ENCODE assay signal across 19 cellular contexts in genomic region chr16:85180047-85180878, GRCh38.
DNase-seq lines count a peak whose midpoint lies in the region; ATAC-seq, FAIRE-seq and TF ChIP-seq lines count a peak whose summit lies in the region.
"Had no signal": no experiment of that assay in that cellular context is flagged by ENCODE, and none has a peak within 500 bp of the region (broad histone marks: within the 10 kb centered on the region; RNA-seq: fewer than 3 reads in every experiment).

No MANE protein-coding gene starts in this region.

- no peak for FAIRE-seq in H1 (lab: Jason Lieb, UNC)
- FAIRE-seq: GM12878, GM18507, HTR-8/SVneo had no signal

- ATAC-seq in Right ventricle myocardium superior (ENCODE audit: poor library complexity), result peak; percentile 44
- ATAC-seq in left cardiac atrium, result no peak
- ATAC-seq: GM12878 had no signal

- H3K4me3 ChIP-seq in BE2C (ENCODE audit: low read depth, low read length), result no peak overlapping the region
- no peak overlapping the region for H3K4me3 ChIP-seq in H1 (ENCODE audit: extremely low read depth in 1 of 4, insufficient read depth in 2 of 4, low read depth in 3 of 4, low read length in 4 of 4)
- H3K4me3 ChIP-seq in sigmoid colon, result no peak overlapping the region
- H3K4me3 ChIP-seq: GM12878, HAP-1 had no signal

- H3K23ac ChIP-seq in H1 (ENCODE audit: insufficient read length), result no peak overlapping the region

- no peak overlapping the region for H2BK12ac ChIP-seq in H1 (ENCODE audit: low read depth, low read length)

- H3K36me3 ChIP-seq in BE2C, result peaks cover 56% of the 10 kb centered on the region
- H3K36me3 ChIP-seq in H1 (ENCODE audit: control insufficient read depth in 2 of 4, insufficient read depth in 4 of 4, low read length in 3 of 4), result 0 out of 8 replicates have a peak, but pooled peaks cover 0 to 2% (median 0%) of the 10 kb centered on the region in 4 experiments
- peaks cover 0 to 7% (median 2%) of the 10 kb centered on the region in 4 donors for H3K36me3 ChIP-seq in sigmoid colon

- no peak overlapping the region for H3K18ac ChIP-seq in H1 (ENCODE audit: extremely low read depth, low read length)

- POLR2A ChIA-PET in H1 (lab: Charles Lee; ENCODE audit: partially characterized antibody), result no interaction called here

- no peak overlapping the region for H3K4ac ChIP-seq in H1 (replicated peaks; ENCODE audit: insufficient read length, low read depth, low read length)

- no peak overlapping the region for H2AK5ac ChIP-seq in H1 (ENCODE audit: low read depth, low read length)

- 94% methylated on average over 24 of the region's 25 CpGs; no CpG with 5 or more reads in 1 of the 2 experiments for WGBS in H1 (ENCODE audit: extremely low coverage in 1 of 2, insufficient coverage in 1 of 2, insufficient read length in 1 of 2, insufficient replicate concordance in 2 of 2, low coverage in 1 of 2, low lambda C conversion rate in 2 of 2, missing lambda C conversion rate in 1 of 2), 2 experiments
- WGBS in sigmoid colon, 2 donors, result 82 to 93% methylated on average over 25 of the region's 25 CpGs

- TF ChIP-seq CTCF in BE2C (IDR thresholded peaks at IDR 0.05; ENCODE audit: low read depth, low read length) (no peak), H1 (IDR thresholded peaks at IDR 0.05; ENCODE audit: control extremely low read depth in 1 of 3, insufficient read depth in 1 of 3, low read depth in 1 of 3, low read length in 3 of 3) (no peak), nephron (IDR thresholded peaks at IDR 0.05; ENCODE audit: unreplicated experiment in 3 of 3) (no peak), sigmoid colon (IDR thresholded peaks at IDR 0.05) (no peak)

- DNase-seq in Right ventricle myocardium superior (peak; percentile 45), left cardiac atrium (no peak), BE2C (peak; percentile 47), H1 (ENCODE audit: low read depth in 1 of 2, low spot score in 2 of 2) (no peak), sigmoid colon (no peak), DMS 273 (lab: John Stamatoyannopoulos, UW; ENCODE audit: unreplicated experiment) (no peak), foreskin melanocyte (no peak)
- DNase-seq: 8988T; ACHN; C1 segment of cervical spinal cord; Calu3; CD4-positive, alpha-beta T cell; DMS79; GOT3 had no signal

- intact Hi-C loops in Right ventricle myocardium superior (cut with DNase I) (no loop called here), left cardiac atrium (cut with DNase I) (no loop called here), sigmoid colon (cut with DNase I) (no loop called here)

- 0 out of 2 replicates have a peak, but pooled peaks cover 2% of the 10 kb centered on the region for H3K23me2 ChIP-seq in H1 (ENCODE audit: low read depth, low read length)

- peaks cover 60% of the 10 kb centered on the region for H3K4me1 Mint-ChIP-seq in nephron

- no peak overlapping the region for H2BK15ac ChIP-seq in H1 (ENCODE audit: low read length)

- peaks cover 49% of the 10 kb centered on the region for H3K36me3 Mint-ChIP-seq in nephron (ENCODE audit: low read depth)

- H2BK20ac ChIP-seq in H1 (ENCODE audit: low read length), result no peak overlapping the region

- no peak overlapping the region for H2BK5ac ChIP-seq in H1 (ENCODE audit: low read depth, low read length)

- peaks cover 0 to 39% of the 10 kb centered on the region in 2 experiments; a peak in 1 of 4 replicates for H3K79me2 ChIP-seq in H1 (ENCODE audit: control insufficient read depth in 1 of 2, insufficient read depth in 2 of 2, low read length in 2 of 2)

- no peak overlapping the region for H3K56ac ChIP-seq in H1 (replicated peaks; ENCODE audit: insufficient read length, low read depth, low read length)

- peaks cover 17% of the 10 kb centered on the region for H3K79me1 ChIP-seq in H1 (ENCODE audit: low read depth, low read length)

- H2BK120ac ChIP-seq in H1 (replicated peaks; ENCODE audit: low read depth, low read length), result no peak overlapping the region

- H3K27me3 Mint-ChIP-seq in nephron (ENCODE audit: low read depth), result no peaks in the 10 kb centered on the region

- H2AFZ ChIP-seq in H1 (ENCODE audit: low read length), result no peak overlapping the region

- H3K14ac ChIP-seq in H1 (ENCODE audit: insufficient read length), result no peak overlapping the region

- TF ChIP-seq RAD21 in H1 (IDR thresholded peaks at IDR 0.05 in 1 of 2, conservative IDR thresholded peaks at IDR 0.05 in 1 of 2; ENCODE audit: low read depth in 2 of 2, low read length in 2 of 2), result no peak

- H4K20me1 ChIP-seq in H1 (replicated peaks in 1 of 2; ENCODE audit: control insufficient read depth in 1 of 2, insufficient read depth in 2 of 2, low read length in 2 of 2), result peaks cover 2 to 11% of the 10 kb centered on the region in 2 experiments

- TF ChIP-seq EP300 in H1 (IDR thresholded peaks at IDR 0.05; ENCODE audit: borderline replicate concordance in 1 of 2, low read depth in 2 of 2, low read length in 2 of 2) (no peak), sigmoid colon (IDR thresholded peaks at IDR 0.05) (no peak)

- H3K27ac Mint-ChIP-seq in nephron, result peak overlapping the region in 2 of 3 experiments; percentile 15 to 22
- H3K27ac Mint-ChIP-seq: CD4-positive, alpha-beta T cell had no signal

- H3K27me3 ChIP-seq in BE2C, result no peaks in the 10 kb centered on the region
- no peaks in the 10 kb centered on the region for H3K27me3 ChIP-seq in H1 (replicated peaks in 1 of 4; ENCODE audit: control insufficient read depth in 3 of 4, extremely low read depth in 1 of 4, insufficient read depth in 3 of 4, low read length in 3 of 4)
- H3K27me3 ChIP-seq in sigmoid colon, result no peaks in the 10 kb centered on the region

- H3K9me3 Mint-ChIP-seq in nephron, result peaks cover 8% of the 10 kb centered on the region

- no peak overlapping the region for H4K91ac ChIP-seq in H1 (replicated peaks; ENCODE audit: insufficient read length, low read length)

- H3K4me3 Mint-ChIP-seq in nephron, result no peak overlapping the region
- H3K4me3 Mint-ChIP-seq: CD4-positive, alpha-beta T cell had no signal

- H3K27ac ChIP-seq in H1 (ENCODE audit: low read depth, low read length) (no peak overlapping the region), sigmoid colon (no peak overlapping the region)

- no peak overlapping the region for H4K5ac ChIP-seq in H1 (ENCODE audit: insufficient read length, low read depth, low read length)

- no peak overlapping the region for H3K4me2 ChIP-seq in H1 (ENCODE audit: insufficient read depth in 1 of 2, low read depth in 2 of 2, low read length in 2 of 2)

- peaks cover 21% of the 10 kb centered on the region for H3K4me1 ChIP-seq in BE2C
- H3K4me1 ChIP-seq in H1 (replicated peaks in 1 of 4; ENCODE audit: control insufficient read depth in 3 of 4, insufficient read depth in 4 of 4, low read length in 3 of 4), result peaks cover 0 to 5% (median 2%) of the 10 kb centered on the region in 4 experiments; a peak in 5 of 7 replicates
- H3K4me1 ChIP-seq in sigmoid colon, result peaks cover 0 to 26% (median 16%) of the 10 kb centered on the region in 4 donors
- H3K4me1 ChIP-seq: HAP-1 had no signal

- no peak overlapping the region for H3K9ac ChIP-seq in H1 (replicated peaks in 1 of 4; ENCODE audit: extremely low read depth in 1 of 4, low read depth in 3 of 4, low read length in 3 of 4)

- H4K8ac ChIP-seq in H1 (ENCODE audit: extremely low read depth, insufficient read depth, low read length), result 0 out of 2 replicates have a peak overlapping the region, but pooled peaks have one; percentile 20

- CTCF ChIA-PET in H1 (lab: Charles Lee; ENCODE audit: partially characterized antibody), result interaction anchor here (1.0 to 2.0 kb wide), 7 partner anchors 9 to 311 kb away, joined by 3 to 6 read pairs (median 4); no protein-coding TSS in a partner anchor

- H3K9me3 ChIP-seq in BE2C (0 out of 2 replicates have a peak, but pooled peaks cover 3% of the 10 kb centered on the region), H1 (ENCODE audit: insufficient read depth in 2 of 2, low read depth in 1 of 2, low read length in 1 of 2) (peaks cover 0 to 8% of the 10 kb centered on the region in 2 experiments; a peak in 2 of 4 replicates), sigmoid colon (peaks cover 0 to 4% (median 2%) of the 10 kb centered on the region in 4 donors)

- TF ChIP-seq POLR2A in H1 (IDR thresholded peaks at IDR 0.05; ENCODE audit: control extremely low read depth in 1 of 2, low read depth in 2 of 2, low read length in 2 of 2) (no peak), sigmoid colon (IDR thresholded peaks at IDR 0.05) (no peak)

TF ChIP-seq in H1, 55 proteins besides CTCF, POLR2A, EP300 and RAD21:
- TF ChIP-seq BACH1 (IDR thresholded peaks at IDR 0.05; ENCODE audit: low read length) (no peak), POU5F1 (IDR thresholded peaks at IDR 0.05; ENCODE audit: low read depth, low read length) (no peak), POLR2AphosphoS5 (IDR thresholded peaks at IDR 0.05; ENCODE audit: low read depth, low read length) (no peak), BCL11A (IDR thresholded peaks at IDR 0.05; ENCODE audit: low read depth in 2 of 2, low read length in 2 of 2) (no peak), HDAC2 (IDR thresholded peaks at IDR 0.05; ENCODE audit: borderline replicate concordance in 1 of 2, low read depth in 2 of 2, low read length in 2 of 2) (no peak), BRCA1 (IDR thresholded peaks at IDR 0.05; ENCODE audit: low read depth, low read length) (no peak), RBBP5 (IDR thresholded peaks at IDR 0.05; ENCODE audit: borderline replicate concordance, low read depth, low read length) (no peak)

Comparison
In these comparisons a context has a peak if more than half of its experiments do, and no peak if none do; other contexts are left out.
1. DNase-seq: peak in Right ventricle myocardium superior (single experiment) and BE2C (single experiment); none in left cardiac atrium (single experiment), H1 (0 of 2), sigmoid colon (single experiment), DMS 273 (single experiment) and foreskin melanocyte (single experiment).